30 cellular contexts compared by ENCODE assay signal in the genomic region with DNA sequence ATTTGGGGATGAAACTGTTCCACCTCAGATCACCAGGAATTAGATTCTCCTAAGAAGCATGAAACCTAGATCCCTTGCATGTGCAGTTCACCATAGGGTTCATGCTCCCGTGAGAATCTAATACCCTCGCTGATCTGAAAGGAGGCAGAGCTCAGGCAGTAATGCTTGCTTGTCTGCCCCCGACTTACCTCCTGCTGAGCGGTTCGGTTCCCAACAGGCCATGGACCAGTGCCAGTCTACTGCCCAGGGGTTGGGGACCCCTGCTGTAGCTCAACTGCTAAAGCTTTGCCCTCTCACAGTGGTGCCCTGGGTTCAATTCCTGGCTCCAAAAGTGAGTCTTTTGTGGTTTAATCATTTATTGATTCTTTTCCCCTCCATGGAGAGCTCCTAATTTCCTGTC. TPM values are rescaled to one million over a fixed set of nuclear protein-coding genes. Genes with fewer than 3 reads are reported as not detected.
DNase-seq lines count a peak whose midpoint lies in the region; ATAC-seq and TF ChIP-seq lines count a peak whose summit lies in the region.
"Had no signal": no experiment of that assay in that cellular context is flagged by ENCODE, and none has a peak within 500 bp of the region (broad histone marks: within the 10 kb centered on the region; RNA-seq: fewer than 3 reads in every experiment).

No MANE protein-coding gene starts in this region.

- CTCF ChIA-PET in activated naive CD4-positive, alpha-beta T cell treated with anti-CD3 and anti-CD28 coated beads for 36 hours (lab: Charles Lee), result interaction anchor here (0.7 to 1.5 kb wide), 7 partner anchors 13 to 88 kb away, joined by 3 to 8 read pairs (median 3); no protein-coding TSS in a partner anchor
- CTCF ChIA-PET in activated naive CD4-positive, alpha-beta T cell treated with anti-CD3 and anti-CD28 coated beads, Interleukin-2, amount 10 ng/mL, durations not matched to agents 7 days and 5 days (lab: Charles Lee), result interaction anchor here (1.3 to 2.7 kb wide), 3 partner anchors 19 to 25 kb away, joined by 4 to 10 read pairs (median 5); no protein-coding TSS in a partner anchor
- CTCF ChIA-PET in WTC11 (lab: Charles Lee), result interaction anchor here (1.1 to 2.4 kb wide), 2 partner anchors 23 to 43 kb away, joined by 3 to 7 read pairs; partner anchors contain the start of gene MPZL2

- H3K27ac ChIP-seq in upper lobe of right lung, result no peak overlapping the region
- H3K27ac ChIP-seq: HL-60, SJCRH30 had no signal

- ATAC-seq in WTC11, result no peak
- no peak for ATAC-seq in activated naive CD8-positive, alpha-beta T cell treated with anti-CD3 and anti-CD28 coated beads, Interleukin-2, amount 50 U/mL, for 24 hours
- ATAC-seq in upper lobe of right lung, result no peak
- ATAC-seq in HG02678 (IDR thresholded peaks at IDR 0.05; ENCODE audit: unreplicated experiment), result no peak
- ATAC-seq in GM21786 (IDR thresholded peaks at IDR 0.05; ENCODE audit: unreplicated experiment), result no peak
- ATAC-seq: HCT116 had no signal

- no peaks in the 10 kb centered on the region for H3K27me3 ChIP-seq in upper lobe of right lung
- H3K27me3 ChIP-seq: SJCRH30 had no signal

- H3K27ac Mint-ChIP-seq in activated naive CD4-positive, alpha-beta T cell treated with anti-CD3 and anti-CD28 coated beads for 36 hours, result peak overlapping the region; percentile 100
- no peak overlapping the region for H3K27ac Mint-ChIP-seq in activated naive CD4-positive, alpha-beta T cell treated with anti-CD3 and anti-CD28 coated beads, Interleukin-2, amount 10 ng/mL, durations not matched to agents 7 days and 5 days
- no peak overlapping the region for H3K27ac Mint-ChIP-seq in WTC11
- H3K27ac Mint-ChIP-seq in activated naive CD8-positive, alpha-beta T cell treated with anti-CD3 and anti-CD28 coated beads, Interleukin-2, amount 50 U/mL, for 24 hours, result no peak overlapping the region
- H3K27ac Mint-ChIP-seq: naive B cell, type B pancreatic cell had no signal

- peak; percentile 3 for DNase-seq in activated naive CD4-positive, alpha-beta T cell treated with anti-CD3 and anti-CD28 coated beads for 36 hours
- no peak for DNase-seq in activated naive CD4-positive, alpha-beta T cell treated with anti-CD3 and anti-CD28 coated beads, Interleukin-2, amount 10 ng/mL, durations not matched to agents 7 days and 5 days
- no peak for DNase-seq in WTC11 (ENCODE audit: low spot score)
- DNase-seq in activated naive CD8-positive, alpha-beta T cell treated with anti-CD3 and anti-CD28 coated beads, Interleukin-2, amount 50 U/mL, for 24 hours, result no peak
- no peak for DNase-seq in upper lobe of right lung
- no peak for DNase-seq in NK-92 treated with Interleukin-12 subunit alpha and Interleukin-12 subunit beta, amount 100 ng/mL, for 24 hours (lab: John Stamatoyannopoulos, UW)
- DNase-seq: ACHN; activated CD8-positive, alpha-beta memory T cell treated with anti-CD3 and anti-CD28 coated beads, Interleukin-2, amount 50 U/mL, for 48 hours; anterior cingulate cortex; BE2C; effector memory CD4-positive, alpha-beta T cell; erythroblast; head of caudate nucleus; kidney; naive B cell; NCI-H1417 treated with DMSO at 0.1 percent for 48 hours; NCI-H774; SJCRH30; T-helper 1 cell had no signal

- POLR2A ChIA-PET in WTC11 (lab: Charles Lee), result no interaction called here

- peaks cover 7% of the 10 kb centered on the region for H3K9me3 Mint-ChIP-seq in activated naive CD4-positive, alpha-beta T cell treated with anti-CD3 and anti-CD28 coated beads for 36 hours
- peaks cover 3% of the 10 kb centered on the region for H3K9me3 Mint-ChIP-seq in activated naive CD4-positive, alpha-beta T cell treated with anti-CD3 and anti-CD28 coated beads, Interleukin-2, amount 10 ng/mL, durations not matched to agents 7 days and 5 days
- peaks cover 4% of the 10 kb centered on the region for H3K9me3 Mint-ChIP-seq in WTC11
- peaks cover 9% of the 10 kb centered on the region for H3K9me3 Mint-ChIP-seq in activated naive CD8-positive, alpha-beta T cell treated with anti-CD3 and anti-CD28 coated beads, Interleukin-2, amount 50 U/mL, for 24 hours
- H3K9me3 Mint-ChIP-seq: naive B cell, type B pancreatic cell had no signal

- intact Hi-C loops in activated naive CD4-positive, alpha-beta T cell treated with anti-CD3 and anti-CD28 coated beads for 36 hours (cut with micrococcal nuclease), result loop anchor here (5.0 to 10.0 kb wide), 4 partner anchors 653 to 1127 kb away; partner anchors contain the start of genes C2CD2L, DPAGT1, PCSK7 and RNF214
- intact Hi-C loops in upper lobe of right lung (cut with DNase I), result no loop called here

- no peaks in the 10 kb centered on the region for H3K36me3 ChIP-seq in upper lobe of right lung
- H3K36me3 ChIP-seq: BE2C, SJCRH30 had no signal

- TF ChIP-seq CTCF in WTC11 (IDR thresholded peaks at IDR 0.05) (no peak), upper lobe of right lung (IDR thresholded peaks at IDR 0.05) (no peak)

- peak overlapping the region; percentile 4 for H3K4me3 ChIP-seq in upper lobe of right lung
- H3K4me3 ChIP-seq: SJCRH30, skin epidermis had no signal

- H3K4me1 ChIP-seq in upper lobe of right lung, result peaks cover 16% of the 10 kb centered on the region
- H3K4me1 ChIP-seq: BE2C, SJCRH30 had no signal

- H3K27me3 Mint-ChIP-seq in activated naive CD4-positive, alpha-beta T cell treated with anti-CD3 and anti-CD28 coated beads for 36 hours (ENCODE audit: low read depth), result no peaks in the 10 kb centered on the region
- no peaks in the 10 kb centered on the region for H3K27me3 Mint-ChIP-seq in activated naive CD4-positive, alpha-beta T cell treated with anti-CD3 and anti-CD28 coated beads, Interleukin-2, amount 10 ng/mL, durations not matched to agents 7 days and 5 days
- peaks cover 6% of the 10 kb centered on the region for H3K27me3 Mint-ChIP-seq in WTC11 (ENCODE audit: low read depth)
- no peaks in the 10 kb centered on the region for H3K27me3 Mint-ChIP-seq in activated naive CD8-positive, alpha-beta T cell treated with anti-CD3 and anti-CD28 coated beads, Interleukin-2, amount 50 U/mL, for 24 hours

- no peaks in the 10 kb centered on the region for H3K9me3 ChIP-seq in upper lobe of right lung
- H3K9me3 ChIP-seq: BE2C, SJCRH30 had no signal

- peaks cover 76% of the 10 kb centered on the region for H3K4me1 Mint-ChIP-seq in activated naive CD4-positive, alpha-beta T cell treated with anti-CD3 and anti-CD28 coated beads for 36 hours (ENCODE audit: low read depth)
- H3K4me1 Mint-ChIP-seq in activated naive CD4-positive, alpha-beta T cell treated with anti-CD3 and anti-CD28 coated beads, Interleukin-2, amount 10 ng/mL, durations not matched to agents 7 days and 5 days, result peaks cover 87% of the 10 kb centered on the region
- no peaks in the 10 kb centered on the region for H3K4me1 Mint-ChIP-seq in WTC11
- peaks cover 75% of the 10 kb centered on the region for H3K4me1 Mint-ChIP-seq in activated naive CD8-positive, alpha-beta T cell treated with anti-CD3 and anti-CD28 coated beads, Interleukin-2, amount 50 U/mL, for 24 hours

- H3K36me3 Mint-ChIP-seq in activated naive CD4-positive, alpha-beta T cell treated with anti-CD3 and anti-CD28 coated beads for 36 hours (ENCODE audit: low read depth), result peaks cover 44% of the 10 kb centered on the region
- peaks cover 48% of the 10 kb centered on the region for H3K36me3 Mint-ChIP-seq in activated naive CD4-positive, alpha-beta T cell treated with anti-CD3 and anti-CD28 coated beads, Interleukin-2, amount 10 ng/mL, durations not matched to agents 7 days and 5 days
- no peaks in the 10 kb centered on the region for H3K36me3 Mint-ChIP-seq in WTC11
- H3K36me3 Mint-ChIP-seq in activated naive CD8-positive, alpha-beta T cell treated with anti-CD3 and anti-CD28 coated beads, Interleukin-2, amount 50 U/mL, for 24 hours (ENCODE audit: low read depth), result peaks cover 79% of the 10 kb centered on the region
- H3K36me3 Mint-ChIP-seq: naive B cell, type B pancreatic cell had no signal

- H3K4me3 Mint-ChIP-seq in activated naive CD4-positive, alpha-beta T cell treated with anti-CD3 and anti-CD28 coated beads for 36 hours, result peak overlapping the region; percentile 19
- H3K4me3 Mint-ChIP-seq in activated naive CD4-positive, alpha-beta T cell treated with anti-CD3 and anti-CD28 coated beads, Interleukin-2, amount 10 ng/mL, durations not matched to agents 7 days and 5 days, result no peak overlapping the region
- H3K4me3 Mint-ChIP-seq in WTC11, result no peak overlapping the region
- H3K4me3 Mint-ChIP-seq in activated naive CD8-positive, alpha-beta T cell treated with anti-CD3 and anti-CD28 coated beads, Interleukin-2, amount 50 U/mL, for 24 hours, result peak overlapping the region; percentile 92
- H3K4me3 Mint-ChIP-seq: type B pancreatic cell had no signal

TF ChIP-seq in WTC11, 78 proteins besides CTCF, POLR2A, EP300 and RAD21:
- TF ChIP-seq GTF2I (CRISPR knock-in tag; conservative IDR thresholded peaks at IDR 0.05) (no peak), ZNF423 (CRISPR knock-in tag; IDR thresholded peaks at IDR 0.05) (0 out of 2 replicates have a peak, but pooled peaks have one; percentile 40)

RNA-seq across cellular contexts. Expression of gene JAML, which starts 3.4 kb away (rescaled TPM):
- total RNA-seq in activated naive CD4-positive, alpha-beta T cell treated with anti-CD3 and anti-CD28 coated beads for 36 hours, result 10 to 100 TPM; 67.5 to 71.4 TPM
- total RNA-seq in WTC11 (2021) (0.24 to 0.37 TPM in 2 of 3 replicates, not detected in the other), upper lobe of right lung (87.9 TPM)
- total RNA-seq: bronchial epithelial cell, Daoy, fibroblast of villous mesenchyme, osteoblast, RPMI7951, SJCRH30 had no signal

RNA-seq across cellular contexts. Expression of gene MPZL3, which starts 30.7 kb away (rescaled TPM):
- 10 to 100 TPM; 29.3 to 30.5 TPM for total RNA-seq in activated naive CD4-positive, alpha-beta T cell treated with anti-CD3 and anti-CD28 coated beads for 36 hours
- total RNA-seq in WTC11 (2021) (1.6 to 2.1 TPM (median 2.0 TPM) in 3 replicates), upper lobe of right lung (11.8 TPM)

RNA-seq across cellular contexts. Expression of gene MPZL2, which starts 42.7 kb away (rescaled TPM):
- total RNA-seq in activated naive CD4-positive, alpha-beta T cell treated with anti-CD3 and anti-CD28 coated beads for 36 hours, result 10 to 100 TPM; 25.3 to 28.4 TPM
- total RNA-seq in WTC11 (2021), result 1.2 to 1.8 TPM (median 1.4 TPM) in 3 replicates
- total RNA-seq in upper lobe of right lung, result 119 TPM
- total RNA-seq: fibroblast of villous mesenchyme, osteoblast, SJCRH30 had no signal

RNA-seq across cellular contexts. Expression of gene SCN2B, which starts 45.0 kb away (rescaled TPM):
- total RNA-seq in activated naive CD4-positive, alpha-beta T cell treated with anti-CD3 and anti-CD28 coated beads for 36 hours, result not detected
- total RNA-seq in WTC11 (2021) (0.16 to 0.37 TPM (median 0.20 TPM) in 3 replicates), upper lobe of right lung (2.5 TPM)
- total RNA-seq: Daoy, fibroblast of villous mesenchyme, osteoblast, RPMI7951, SJCRH30 had no signal

Comparison
In these comparisons a context has a peak if more than half of its experiments do, and no peak if none do; other contexts are left out.
1. H3K4me3 Mint-ChIP-seq: peak in activated naive CD4-positive, alpha-beta T cell treated with anti-CD3 and anti-CD28 coated beads for 36 hours (single experiment) and activated naive CD8-positive, alpha-beta T cell treated with anti-CD3 and anti-CD28 coated beads, Interleukin-2, amount 50 U/mL, for 24 hours (single experiment); none in activated naive CD4-positive, alpha-beta T cell treated with anti-CD3 and anti-CD28 coated beads, Interleukin-2, amount 10 ng/mL, durations not matched to agents 7 days and 5 days (single experiment) and WTC11 (single experiment).
2. RNA of gene JAML, which starts 3.4 kb away (total RNA-seq): 87.9 TPM in upper lobe of right lung (single experiment) and 67.5 to 71.4 TPM in activated naive CD4-positive, alpha-beta T cell treated with anti-CD3 and anti-CD28 coated beads for 36 hours; 0.24 to 0.37 TPM in WTC11; every median in the first group is over 10 times any median in the second.